8 cellular contexts compared by ENCODE assay signal in the genomic region with DNA sequence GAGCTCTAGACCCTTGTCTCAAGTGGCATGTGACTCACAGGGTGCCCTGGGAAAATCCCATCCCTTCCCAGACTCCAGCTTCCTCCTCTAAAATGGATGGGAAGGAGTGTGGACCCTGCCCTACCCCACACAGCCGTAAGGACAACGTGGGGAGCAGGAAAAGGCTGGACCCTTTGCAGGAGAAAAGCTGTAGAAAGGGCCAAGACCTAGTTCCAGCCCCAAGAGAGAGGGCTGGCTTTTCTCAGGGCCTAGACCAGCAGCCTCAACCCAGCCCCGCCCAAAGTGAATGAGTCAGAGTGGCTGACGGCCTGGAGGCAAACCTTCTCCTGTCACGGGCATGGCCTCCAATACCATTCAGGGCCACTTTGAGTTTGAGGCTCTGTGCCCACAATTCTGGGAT. TPM values are rescaled to one million over a fixed set of nuclear protein-coding genes. Genes with fewer than 3 reads are reported as not detected.
DNase-seq lines count a peak whose midpoint lies in the region; ATAC-seq and TF ChIP-seq lines count a peak whose summit lies in the region.

No MANE protein-coding gene starts in this region.

- DNase-seq in CD4-positive, alpha-beta T cell = peak in 8 of 10 experiments; percentile 15 to 47 (median 32)
- DNase-seq in GM23248 (peak; percentile 91), NB4 (ENCODE audit: low read depth) (peak; percentile 82), activated T-cell treated with anti-CD3 and anti-CD28 coated beads for 48 hours (ENCODE audit: low read depth) (peak; percentile 70), Right ventricle myocardium superior (peak; percentile 81), NCI-H446 treated with DMSO at 0.1 percent for 48 hours (lab: John Stamatoyannopoulos, UW) (no peak), NCI-H345 (lab: John Stamatoyannopoulos, UW) (no peak)
- DNase-seq in stimulated activated CD4-positive, alpha-beta T cell treated with anti-CD3 and anti-CD28 coated beads, Interleukin-2, amount 100 ng/mL, for 4 hours (ENCODE audit: low read depth) = peak; percentile 21

- no peak for TF ChIP-seq POLR2A in NB4 (IDR thresholded peaks at IDR 0.05; ENCODE audit: extremely low read depth, insufficient read length)

- H3K9me3 Mint-ChIP-seq in CD4-positive, alpha-beta T cell = no peaks in the 10 kb centered on the region

- no peak overlapping the region for H3K27ac ChIP-seq in CD4-positive, alpha-beta T cell (ENCODE audit: low read depth, low read length)
- peak overlapping the region; percentile 55 for H3K27ac ChIP-seq in GM23248

- H3F3A ChIP-seq in GM23248 (ENCODE audit: insufficient read depth) = peaks cover 20% of the 10 kb centered on the region

- WGBS in GM23248 (ENCODE audit: low coverage in 1 of 2, low lambda C conversion rate in 2 of 2, missing lambda C conversion rate in 2 of 2), 2 experiments = 1% methylated on average over 5 of the region's 5 CpGs

- intact Hi-C loops in CD4-positive, alpha-beta T cell (cut with DNase I, micrococcal nuclease) = no loop called here
- intact Hi-C loops in Right ventricle myocardium superior (cut with DNase I) = no loop called here

- no peak overlapping the region for H3K27ac Mint-ChIP-seq in CD4-positive, alpha-beta T cell

- peak overlapping the region; percentile 32; the same call in 1 of the 2 replicates for H3K9ac ChIP-seq in GM23248

- peak; percentile 74 for ATAC-seq in CD4-positive, alpha-beta T cell (ENCODE audit: poor library complexity)
- ATAC-seq in Right ventricle myocardium superior (ENCODE audit: poor library complexity) = peak; percentile 46

- no peak overlapping the region for H3K4me2 ChIP-seq in GM23248 (ENCODE audit: unreplicated experiment)

- TF ChIP-seq CTCF in CD4-positive, alpha-beta T cell (IDR thresholded peaks at IDR 0.05) = no peak
- no peak for TF ChIP-seq CTCF in NB4 (IDR thresholded peaks at IDR 0.05; ENCODE audit: low read depth, low read length)

- no peaks in the 10 kb centered on the region for H3K79me2 ChIP-seq in GM23248 (ENCODE audit: insufficient read depth)

- no peaks in the 10 kb centered on the region for H4K20me1 ChIP-seq in GM23248 (ENCODE audit: insufficient read depth)

- peaks cover 34% of the 10 kb centered on the region for H3K4me1 ChIP-seq in GM23248 (ENCODE audit: insufficient read depth)

- peaks cover 32% of the 10 kb centered on the region for H3K4me1 Mint-ChIP-seq in CD4-positive, alpha-beta T cell (ENCODE audit: low read depth)

- CTCF ChIA-PET in CD4-positive, alpha-beta T cell (lab: Charles Lee) = no interaction called here

- H3K9me2 ChIP-seq in GM23248 (ENCODE audit: insufficient read depth) = no peaks in the 10 kb centered on the region

- H3K4me3 ChIP-seq in GM23248 = no peak overlapping the region
- no peak overlapping the region for H3K4me3 ChIP-seq in NB4 (ENCODE audit: low read depth, low read length)

- no peaks in the 10 kb centered on the region for H3K36me3 ChIP-seq in GM23248 (ENCODE audit: low read depth)

- no peak overlapping the region for H3K4me3 Mint-ChIP-seq in CD4-positive, alpha-beta T cell

- in situ Hi-C loops in GM23248 (cut with MboI) = no loop called here

- no peaks in the 10 kb centered on the region for H3K9me3 ChIP-seq in CD4-positive, alpha-beta T cell (ENCODE audit: control insufficient read depth, low read length)
- no peaks in the 10 kb centered on the region for H3K9me3 ChIP-seq in GM23248 (ENCODE audit: low read depth)

- no peaks in the 10 kb centered on the region for H3K27me3 Mint-ChIP-seq in CD4-positive, alpha-beta T cell

- H3K36me3 Mint-ChIP-seq in CD4-positive, alpha-beta T cell (ENCODE audit: low read depth) = no peaks in the 10 kb centered on the region

- POLR2A ChIA-PET in CD4-positive, alpha-beta T cell (lab: Charles Lee) = no interaction called here

- no peaks in the 10 kb centered on the region for H3K27me3 ChIP-seq in CD4-positive, alpha-beta T cell (ENCODE audit: control insufficient read depth, insufficient read depth, low read length)
- no peaks in the 10 kb centered on the region for H3K27me3 ChIP-seq in GM23248 (replicated peaks; ENCODE audit: insufficient read depth)

- peak overlapping the region; percentile 73 for H2AFZ ChIP-seq in GM23248

RNA-seq across cellular contexts. Expression of a gene that starts 1.1 kb away (rescaled TPM):
- under 1 TPM; 0.25 to 0.31 TPM for total RNA-seq in CD4-positive, alpha-beta T cell
- total RNA-seq in GM23248 (2014; rRNA removed; shearing (Covaris generic)) = 6.8 and 8.1 TPM in 2 replicates
- polyA plus RNA-seq in GM23248 (2016; fragmentation: Nextera tagmentation; extraction: Ambion mirVana) = 2.5 and 3.0 TPM in 2 replicates
- total RNA-seq in Right ventricle myocardium superior = 5.0 TPM

RNA-seq across cellular contexts. Expression of a gene that starts 24.1 kb away (rescaled TPM):
- 1 to 10 TPM; 6.4 to 6.8 TPM for total RNA-seq in CD4-positive, alpha-beta T cell
- total RNA-seq in GM23248 (2014; rRNA removed; shearing (Covaris generic)) = 0.65 and 0.89 TPM in 2 replicates
- polyA plus RNA-seq in GM23248 (2016; fragmentation: Nextera tagmentation; extraction: Ambion mirVana) = 2.0 and 2.9 TPM in 2 replicates
- total RNA-seq in Right ventricle myocardium superior = 453 TPM

RNA-seq across cellular contexts. Expression of a gene that starts 53.5 kb away (rescaled TPM):
- under 1 TPM in 1 of 2 experiments, not detected in 1; 0.33 TPM for total RNA-seq in CD4-positive, alpha-beta T cell
- 0.54 TPM in 1 of 2 replicates, not detected in the other for total RNA-seq in GM23248 (2014; rRNA removed; shearing (Covaris generic))
- 1.0 and 1.8 TPM in 2 replicates for polyA plus RNA-seq in GM23248 (2016; fragmentation: Nextera tagmentation; extraction: Ambion mirVana)
- 4.6 TPM for total RNA-seq in Right ventricle myocardium superior

Comparison
In these comparisons a context has a peak if more than half of its experiments do, and no peak if none do; other contexts are left out.
1. DNase-seq: peak in CD4-positive, alpha-beta T cell (8 of 10), GM23248 (single experiment), NB4 (single experiment), activated T-cell treated with anti-CD3 and anti-CD28 coated beads for 48 hours (single experiment), Right ventricle myocardium superior (single experiment) and stimulated activated CD4-positive, alpha-beta T cell treated with anti-CD3 and anti-CD28 coated beads, Interleukin-2, amount 100 ng/mL, for 4 hours (single experiment); none in NCI-H446 treated with DMSO at 0.1 percent for 48 hours (single experiment) and NCI-H345 (single experiment).
2. RNA of a gene that starts 24.1 kb away (total RNA-seq): 453 TPM in Right ventricle myocardium superior (single experiment); 6.4 to 6.8 TPM in CD4-positive, alpha-beta T cell and 0.65 to 0.89 TPM in GM23248; every median in the first group is over 10 times any median in the second.